Comparison of ENCODE assay signal across 11 cellular contexts in the genomic region with DNA sequence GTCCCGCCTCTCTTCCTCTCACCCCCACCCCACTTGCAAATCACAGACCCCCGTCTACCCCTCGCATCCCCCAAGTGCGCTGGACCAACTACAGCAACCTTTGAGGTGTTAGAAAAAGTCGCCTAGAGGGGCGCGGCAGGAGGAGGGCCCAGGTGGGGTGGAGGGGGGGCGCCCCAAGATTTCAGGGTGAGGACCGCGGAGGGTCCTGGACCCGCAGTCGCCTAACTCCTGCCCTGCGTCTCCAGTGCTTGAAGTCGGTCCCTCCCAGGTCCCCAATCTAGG. TPM values are rescaled to one million over a fixed set of nuclear protein-coding genes. Genes with fewer than 3 reads are reported as not detected.
DNase-seq lines count a peak whose midpoint lies in the region; ATAC-seq and TF ChIP-seq lines count a peak whose summit lies in the region.
"Had no signal": no experiment of that assay in that cellular context is flagged by ENCODE, and none has a peak within 500 bp of the region (broad histone marks: within the 10 kb centered on the region; RNA-seq: fewer than 3 reads in every experiment).

No MANE protein-coding gene starts in this region.

- intact Hi-C loops in psoas muscle (cut with DNase I), result no loop called here

- no peaks in the 10 kb centered on the region for H3K36me3 ChIP-seq in psoas muscle (ENCODE audit: insufficient read depth in 1 of 2, low read depth in 1 of 2)

- 0 to 3% (median 2%) methylated on average over 12 to 14 of the region's 14 CpGs for WGBS in psoas muscle, 3 donors

- H3K4me3 ChIP-seq in AG09309 (ENCODE audit: control insufficient read depth, low read depth, low read length), result peak overlapping the region; percentile 37
- 0 out of 2 replicates have a peak overlapping the region, but pooled peaks have one; percentile 29 for H3K4me3 ChIP-seq in WI38 (ENCODE audit: low read depth, low read length)
- H3K4me3 ChIP-seq in iPS-11a (ENCODE audit: low read depth, low read length), result peak overlapping the region; percentile 51
- peak overlapping the region; percentile 72 for H3K4me3 ChIP-seq in psoas muscle

- H3K27ac ChIP-seq in psoas muscle, result peak overlapping the region; percentile 47

- DNase-seq in AG09309 (ENCODE audit: low read depth), result no peak
- peak in 1 of 2 donors; percentile 23 for DNase-seq in psoas muscle
- no peak for DNase-seq in NCI-H187 (lab: John Stamatoyannopoulos, UW)
- DNase-seq: C1 segment of cervical spinal cord; effector CD8-positive, alpha-beta T cell had no signal

- ATAC-seq in psoas muscle (peak in 1 of 4 donors; percentile 14), HG02798 (IDR thresholded peaks at IDR 0.05; ENCODE audit: poor library complexity, unreplicated experiment) (no peak), GM18520 (IDR thresholded peaks at IDR 0.05; ENCODE audit: unreplicated experiment) (no peak), GM19395 (IDR thresholded peaks at IDR 0.05; ENCODE audit: unreplicated experiment) (no peak)

- H3K4me1 ChIP-seq in psoas muscle, result peaks cover 2% of the 10 kb centered on the region

- no peak for TF ChIP-seq CTCF in AG09309 (IDR thresholded peaks at IDR 0.05; ENCODE audit: control insufficient read depth, insufficient read depth, low read depth, low read length, missing control alignments)
- TF ChIP-seq CTCF in WI38 (IDR thresholded peaks at IDR 0.05; ENCODE audit: low read depth, low read length), result no peak
- no peak for TF ChIP-seq CTCF in psoas muscle (IDR thresholded peaks at IDR 0.05)

- no peaks in the 10 kb centered on the region for H3K9me3 ChIP-seq in psoas muscle

- H3K27me3 ChIP-seq in psoas muscle (ENCODE audit: insufficient read depth in 3 of 3, low read length in 2 of 3), result peaks cover 0 to 67% (median 14%) of the 10 kb centered on the region in 3 donors

RNA-seq across cellular contexts. Expression of a gene that starts 0.4 kb away (rescaled TPM):
- 10 to 100 TPM; 35.3 to 53.8 (median 43.6) TPM for total RNA-seq in psoas muscle
- 10 to 100 TPM; 16.0 to 29.8 (median 27.6) TPM for polyA plus RNA-seq in psoas muscle
- polyA plus RNA-seq: IgD-negative memory B cell had no signal
